8 cellular contexts compared by ENCODE assay signal in genomic region chr17:10127819-10128375, GRCh38.
DNase-seq lines count a peak whose midpoint lies in the region; ATAC-seq and TF ChIP-seq lines count a peak whose summit lies in the region.

No MANE protein-coding gene starts in this region.

- ATAC-seq in lower lobe of right lung (peak; percentile 88 to 92), HG03196 (IDR thresholded peaks at IDR 0.05; ENCODE audit: unreplicated experiment) (no peak)

- TF ChIP-seq CTCF in lower lobe of right lung (IDR thresholded peaks at IDR 0.05) = no peak
- no peak for TF ChIP-seq CTCF in testis (IDR thresholded peaks at IDR 0.05)

- H3K27ac Mint-ChIP-seq in dendritic cell treated with granulocyte-macrophage colony-stimulating factor and Interleukin-4, amounts not matched to agents 40 ng/mL and 50 ng/mL, for 4 days = peak overlapping the region; percentile 7

- H3K4me3 Mint-ChIP-seq in dendritic cell treated with granulocyte-macrophage colony-stimulating factor and Interleukin-4, amounts not matched to agents 40 ng/mL and 50 ng/mL, for 4 days = peak overlapping the region; percentile 58

- intact Hi-C loops in dendritic cell treated with granulocyte-macrophage colony-stimulating factor and Interleukin-4, amounts not matched to agents 40 ng/mL and 50 ng/mL, for 4 days (cut with micrococcal nuclease) = no loop called here
- intact Hi-C loops in lower lobe of right lung (cut with DNase I) = no loop called here
- intact Hi-C loops in testis (cut with DNase I; ENCODE audit: low total_unique reads) = no loop called here

- TF ChIP-seq POLR2A in testis (IDR thresholded peaks at IDR 0.05) = no peak

- H3K27me3 ChIP-seq in HUES64 (ENCODE audit: insufficient read depth, low read length) (no peaks in the 10 kb centered on the region), lower lobe of right lung (ENCODE audit: low read depth) (peaks cover 8% of the 10 kb centered on the region), testis (no peaks in the 10 kb centered on the region)

- H3K9ac ChIP-seq in HUES64 (ENCODE audit: low read depth, low read length) = peak overlapping the region; percentile 37; the same call in 1 of the 2 replicates

- 67% methylated on average over 17 of the region's 17 CpGs for WGBS in HUES64
- WGBS in testis, 2 donors = 14 to 49% methylated on average over 3 to 15 of the region's 17 CpGs

- H3K27me3 Mint-ChIP-seq in dendritic cell treated with granulocyte-macrophage colony-stimulating factor and Interleukin-4, amounts not matched to agents 40 ng/mL and 50 ng/mL, for 4 days = no peaks in the 10 kb centered on the region

- H3K9me3 ChIP-seq in HUES64 (ENCODE audit: insufficient read depth, low read depth, low read length) (no peaks in the 10 kb centered on the region), lower lobe of right lung (no peaks in the 10 kb centered on the region), testis (no peaks in the 10 kb centered on the region)

- H3K36me3 Mint-ChIP-seq in dendritic cell treated with granulocyte-macrophage colony-stimulating factor and Interleukin-4, amounts not matched to agents 40 ng/mL and 50 ng/mL, for 4 days (ENCODE audit: low read depth) = peaks cover 7% of the 10 kb centered on the region

- no peaks in the 10 kb centered on the region for H3K9me3 Mint-ChIP-seq in dendritic cell treated with granulocyte-macrophage colony-stimulating factor and Interleukin-4, amounts not matched to agents 40 ng/mL and 50 ng/mL, for 4 days

- H3K4me3 ChIP-seq in HUES64 (ENCODE audit: low read length) (no peak overlapping the region), lower lobe of right lung (no peak overlapping the region), testis (no peak overlapping the region)

- H3K27ac ChIP-seq in HUES64 (ENCODE audit: low read depth, low read length) (peak overlapping the region; percentile 43; the same call in 1 of the 2 replicates), lower lobe of right lung (peak overlapping the region; percentile 72), testis (peak overlapping the region; percentile 56 to 80)

- peaks cover 84% of the 10 kb centered on the region for H3K4me1 Mint-ChIP-seq in dendritic cell treated with granulocyte-macrophage colony-stimulating factor and Interleukin-4, amounts not matched to agents 40 ng/mL and 50 ng/mL, for 4 days (ENCODE audit: low read depth)

- DNase-seq in lower lobe of right lung (peak; percentile 79), testis (peak; percentile 72), H4 (ENCODE audit: low spot score) (no peak), NCI-H2107 treated with DMSO at 0.1 percent for 48 hours (lab: John Stamatoyannopoulos, UW; ENCODE audit: unreplicated experiment) (no peak), NCI-H446 (lab: John Stamatoyannopoulos, UW) (no peak)

- H3K4me1 ChIP-seq in HUES64 (ENCODE audit: insufficient read depth, low read length) (peaks cover 22% of the 10 kb centered on the region; the same call in 1 of the 2 replicates), lower lobe of right lung (peaks cover 28% of the 10 kb centered on the region), testis (peaks cover 30% of the 10 kb centered on the region)

- H3K36me3 ChIP-seq in HUES64 (ENCODE audit: insufficient read depth, low read length) (no peaks in the 10 kb centered on the region), lower lobe of right lung (no peaks in the 10 kb centered on the region), testis (ENCODE audit: low read depth, missing control alignments) (no peaks in the 10 kb centered on the region)

Comparison
In these comparisons a context has a peak if more than half of its experiments do, and no peak if none do; other contexts are left out.
1. DNase-seq: peak in lower lobe of right lung (single experiment) and testis (single experiment); none in H4 (single experiment), NCI-H2107 treated with DMSO at 0.1 percent for 48 hours (single experiment) and NCI-H446 (0 of 2).
2. Peak in every context shown above with its lines, with median percentiles within 50 percentile points of each other: H3K27ac ChIP-seq.